In genomic region chr17:61321344-61321743, GRCh38 we compare ENCODE assay signal across 26 cellular contexts.
A peak's percentile ranks its signal among the peaks of the same experiment; 100 is the strongest.
DNase-seq lines count a peak whose midpoint lies in the region; ATAC-seq, FAIRE-seq and TF ChIP-seq lines count a peak whose summit lies in the region.
"Had no signal": no experiment of that assay in that cellular context is flagged by ENCODE, and none has a peak within 500 bp of the region (broad histone marks: within the 10 kb centered on the region; RNA-seq: fewer than 3 reads in every experiment).

No MANE protein-coding gene starts in this region.

- TF ChIP-seq EP300 in K562 (IDR thresholded peaks at IDR 0.05; ENCODE audit: low read length) = no peak

- no peak for TF ChIP-seq RAD21 in IMR-90 (IDR thresholded peaks at IDR 0.05; ENCODE audit: low read length)
- no peak for TF ChIP-seq RAD21 in K562 (CRISPR knock-in tag; conservative IDR thresholded peaks at IDR 0.05 in 1 of 2, IDR thresholded peaks at IDR 0.05 in 1 of 2)

- H3K9me1 ChIP-seq in IMR-90 (ENCODE audit: insufficient read depth, low read length) (peaks cover 19% of the 10 kb centered on the region), K562 (ENCODE audit: control insufficient read depth, insufficient read depth, low read length) (no peaks in the 10 kb centered on the region)

- no peak overlapping the region for H3K56ac ChIP-seq in IMR-90 (ENCODE audit: extremely low read depth, insufficient read depth, low read length)

- TF ChIP-seq CTCF in IMR-90 (conservative IDR thresholded peaks at IDR 0.05; ENCODE audit: low read depth, low read length) = no peak
- no peak for TF ChIP-seq CTCF in K562 (IDR thresholded peaks at IDR 0.05 in 2 of 3, conservative IDR thresholded peaks at IDR 0.05 in 1 of 3; ENCODE audit: insufficient read depth in 2 of 3, low read depth in 1 of 3, low read length in 3 of 3)
- TF ChIP-seq CTCF in nephron (IDR thresholded peaks at IDR 0.05; ENCODE audit: unreplicated experiment in 3 of 3) = no peak
- no peak for TF ChIP-seq CTCF in OCI-LY7 (conservative IDR thresholded peaks at IDR 0.05; ENCODE audit: low read length)

- peak overlapping the region; percentile 79 for H2AK5ac ChIP-seq in IMR-90 (ENCODE audit: low read depth, low read length)

- FAIRE-seq in K562 (lab: Jason Lieb, UNC) = no peak
- FAIRE-seq: A204.1, GM18507 had no signal

- no peaks in the 10 kb centered on the region for H3K9me3 Mint-ChIP-seq in nephron
- H3K9me3 Mint-ChIP-seq: CD4-positive, alpha-beta memory T cell had no signal

- H3K4me1 Mint-ChIP-seq in nephron = peaks cover 79% of the 10 kb centered on the region
- H3K4me1 Mint-ChIP-seq: CD4-positive, alpha-beta memory T cell had no signal

- H4K8ac ChIP-seq in IMR-90 (ENCODE audit: low read depth in 2 of 2, low read length in 2 of 2) = no peak overlapping the region

- H2BK5ac ChIP-seq in IMR-90 (ENCODE audit: low read depth, low read length, poor library complexity, severe bottlenecking) = no peak overlapping the region

- no peak overlapping the region for H3K9ac ChIP-seq in IMR-90 (ENCODE audit: low read depth, low read length)
- H3K9ac ChIP-seq in K562 (ENCODE audit: insufficient read depth in 1 of 2, low read depth in 2 of 2, low read length in 2 of 2) = no peak overlapping the region
- H3K9ac ChIP-seq: BLaER1 treated with 17β-estradiol and CSF1 and Interleukin-3, amounts not matched to agents 10 nM and 100 nM had no signal

- H2BK15ac ChIP-seq in IMR-90 (ENCODE audit: low read depth, low read length) = peak overlapping the region; percentile 2; the same call in 2 of the 3 replicates

- DNase-seq in COLO829 (ENCODE audit: low spot score) (peak; percentile 73), IMR-90 (no peak), K562 (ENCODE audit: extremely low read depth in 1 of 4, low spot score in 3 of 4) (no peak), OCI-LY7 (ENCODE audit: low spot score) (no peak), NCI-H1694 (lab: John Stamatoyannopoulos, UW) (no peak), NCI-H1436 treated with DMSO at 0.1 percent for 48 hours (lab: John Stamatoyannopoulos, UW) (no peak)
- DNase-seq: CD4-positive, alpha-beta memory T cell; DMS 273 treated with DMSO at 0.1 percent for 48 hours; DND-41; GOT3; Karpas-422; NCI-H1092; NCI-H1417 treated with DMSO at 0.1 percent for 48 hours; NCI-H187 treated with DMSO at 0.1 percent for 48 hours; NCI-H2171 treated with DMSO at 0.1 percent for 48 hours; NCI-H524 treated with DMSO at 0.1 percent for 48 hours; NCI-H82; NK-92 treated with Interleukin-12 subunit alpha and Interleukin-12 subunit beta, amount 100 ng/mL, for 24 hours; SHP77 treated with DMSO at 0.1 percent for 48 hours had no signal

- no peak overlapping the region for H3K4ac ChIP-seq in IMR-90 (ENCODE audit: low read depth, low read length)

- intact Hi-C loops in IMR-90 (cut with micrococcal nuclease) = no loop called here
- intact Hi-C loops in K562 (cut with micrococcal nuclease) = no loop called here
- intact Hi-C loops in OCI-LY7 (cut with micrococcal nuclease; ENCODE audit: unreplicated experiment) = no loop called here

- no peaks in the 10 kb centered on the region for H3K36me3 Mint-ChIP-seq in nephron (ENCODE audit: low read depth)

- no peak overlapping the region for H4K5ac ChIP-seq in IMR-90 (ENCODE audit: low read depth, low read length)

- H3K14ac ChIP-seq in IMR-90 (replicated peaks; ENCODE audit: low read depth, low read length) = 0 out of 2 replicates have a peak overlapping the region, but pooled peaks have one; percentile 21

- H3K27me3 ChIP-seq in IMR-90 (ENCODE audit: control insufficient read depth, insufficient read depth, low read length) = no peaks in the 10 kb centered on the region
- H3K27me3 ChIP-seq in K562 (ENCODE audit: control insufficient read depth in 2 of 2, insufficient read depth in 2 of 2, low read length in 2 of 2) = peaks cover 20 to 34% of the 10 kb centered on the region in 2 experiments; a peak in 3 of 5 replicates
- H3K27me3 ChIP-seq: BLaER1 treated with 17β-estradiol and CSF1 and Interleukin-3, amounts not matched to agents 10 nM and 100 nM had no signal

- no peak overlapping the region for H2BK20ac ChIP-seq in IMR-90 (ENCODE audit: low read depth, low read length)

- H3K4me3 Mint-ChIP-seq in nephron = no peak overlapping the region
- H3K4me3 Mint-ChIP-seq: CD4-positive, alpha-beta memory T cell had no signal

- peak overlapping the region; percentile 6 for H2BK120ac ChIP-seq in IMR-90 (ENCODE audit: low read depth, low read length)

- BruUV-seq in IMR-90 (replicated peaks; lab: Mats Ljungman, UMichigan) (no TSS peak), K562 (replicated peaks; lab: Mats Ljungman, UMichigan) (no TSS peak), OCI-LY7 (replicated peaks; lab: Mats Ljungman, UMichigan) (no TSS peak)

- H3K79me1 ChIP-seq in IMR-90 (ENCODE audit: low read depth in 1 of 2, low read length in 2 of 2) = peaks cover 0 to 9% of the 10 kb centered on the region in 2 experiments; a peak in 2 of 4 replicates

- H3K4me3 ChIP-seq in IMR-90 (ENCODE audit: insufficient read depth, low read depth, low read length) = no peak overlapping the region
- H3K4me3 ChIP-seq in K562 = no peak overlapping the region
- H3K4me3 ChIP-seq in OCI-LY7 (ENCODE audit: low read depth, low read length, poor library complexity, severe bottlenecking) = no peak overlapping the region
- H3K4me3 ChIP-seq: BLaER1 treated with 17β-estradiol and CSF1 and Interleukin-3, amounts not matched to agents 10 nM and 100 nM; HAP-1; SK-N-MC had no signal

- H3K36me3 ChIP-seq in IMR-90 (ENCODE audit: control insufficient read depth, insufficient read depth, low read length) (no peaks in the 10 kb centered on the region), K562 (ENCODE audit: control insufficient read depth, insufficient read depth, low read length) (no peaks in the 10 kb centered on the region), OCI-LY7 (ENCODE audit: insufficient read depth, low read length) (no peaks in the 10 kb centered on the region)
- H3K36me3 ChIP-seq: BLaER1 treated with 17β-estradiol and CSF1 and Interleukin-3, amounts not matched to agents 10 nM and 100 nM; HAP-1 had no signal

- H3K9me3 ChIP-seq in IMR-90 (ENCODE audit: control insufficient read depth, insufficient read depth, low read length) (no peaks in the 10 kb centered on the region), K562 (replicated peaks; ENCODE audit: control insufficient read depth, insufficient read depth, low read depth, low read length) (no peaks in the 10 kb centered on the region), OCI-LY7 (ENCODE audit: low read length) (no peaks in the 10 kb centered on the region)
- H3K9me3 ChIP-seq: BLaER1 treated with 17β-estradiol and CSF1 and Interleukin-3, amounts not matched to agents 10 nM and 100 nM; HAP-1 had no signal

- no peak for ATAC-seq in IMR-90 (ENCODE audit: low read depth)
- no peak for ATAC-seq in K562
- ATAC-seq: Panc1 had no signal

- dilution Hi-C loops in IMR-90 (cut with HindIII; ENCODE audit: low sequenced_read_pairs, unreplicated experiment) = no loop called here

- no peak overlapping the region for H3K27ac ChIP-seq in IMR-90 (ENCODE audit: insufficient read depth, low read length)
- no peak overlapping the region for H3K27ac ChIP-seq in K562 (ENCODE audit: extremely low read depth, low read depth, low read length)
- no peak overlapping the region for H3K27ac ChIP-seq in OCI-LY7 (ENCODE audit: low read depth, low read length, poor library complexity, severe bottlenecking)
- H3K27ac ChIP-seq: BLaER1 treated with 17β-estradiol and CSF1 and Interleukin-3, amounts not matched to agents 10 nM and 100 nM; SK-N-MC had no signal

- H2AK9ac ChIP-seq in IMR-90 (replicated peaks; ENCODE audit: low read depth, low read length, poor library complexity) = no peak overlapping the region

- no peaks in the 10 kb centered on the region for H3K79me2 ChIP-seq in K562 (ENCODE audit: control insufficient read depth, insufficient read depth, low read length)
- H3K79me2 ChIP-seq in OCI-LY7 (ENCODE audit: insufficient read depth, low read depth, low read length) = no peaks in the 10 kb centered on the region

- H3K4me2 ChIP-seq in IMR-90 (ENCODE audit: low read depth, low read length) (no peak overlapping the region), K562 (ENCODE audit: insufficient read depth, low read length) (no peak overlapping the region), OCI-LY7 (ENCODE audit: low read length) (no peak overlapping the region)
- H3K4me2 ChIP-seq: BLaER1 treated with 17β-estradiol and CSF1 and Interleukin-3, amounts not matched to agents 10 nM and 100 nM had no signal

- H3K23ac ChIP-seq in IMR-90 (ENCODE audit: low read depth, low read length) = no peak overlapping the region; the same call in 1 of the 2 replicates

- POLR2A ChIA-PET in IMR-90 (lab: Charles Lee; ENCODE audit: unreplicated experiment) (no interaction called here), K562 (lab: Yijun Ruan, JAX) (no interaction called here), OCI-LY7 (lab: Charles Lee) (interaction anchor here (1.1 kb wide), 1 partner anchor 22 kb away, joined by 3 read pairs; no protein-coding TSS in a partner anchor)

- H3K27ac Mint-ChIP-seq in nephron = peak overlapping the region; percentile 36 to 76 (median 47)
- H3K27ac Mint-ChIP-seq: CD4-positive, alpha-beta memory T cell had no signal

- H4K91ac ChIP-seq in IMR-90 (ENCODE audit: insufficient read depth, low read depth, low read length) = no peak overlapping the region

- WGBS in IMR-90 (ENCODE audit: extremely low coverage in 2 of 2, insufficient read length in 1 of 2), 2 experiments = 93% methylated on average over 3 of the region's 6 CpGs; no CpG with 5 or more reads in 1 of the 2 experiments
- WGBS in K562 (ENCODE audit: insufficient coverage, low coverage, missing lambda C conversion rate) = 0% methylated on average over 6 of the region's 6 CpGs

- TF ChIP-seq POLR2A in IMR-90 (IDR thresholded peaks at IDR 0.05; ENCODE audit: low read depth, low read length) (no peak), K562 (conservative IDR thresholded peaks at IDR 0.05) (no peak)

- in situ Hi-C loops in IMR-90 (cut with MboI; ENCODE audit: low sequenced_read_pairs) = no loop called here
- in situ Hi-C loops in K562 (cut with MboI) = no loop called here

- H2AFZ ChIP-seq in IMR-90 (replicated peaks; ENCODE audit: low read length, poor library complexity) = no peak overlapping the region
- no peak overlapping the region for H2AFZ ChIP-seq in K562 (ENCODE audit: low read depth, low read length)
- H2AFZ ChIP-seq in OCI-LY7 (ENCODE audit: low read length) = no peak overlapping the region

- H3K18ac ChIP-seq in IMR-90 (ENCODE audit: low read depth, low read length) = no peak overlapping the region

- no peaks in the 10 kb centered on the region for H4K20me1 ChIP-seq in IMR-90 (ENCODE audit: insufficient read depth, low read length)
- no peaks in the 10 kb centered on the region; the same call in 1 of the 2 replicates for H4K20me1 ChIP-seq in K562 (replicated peaks; ENCODE audit: control insufficient read depth, insufficient read depth, low read length)
- H4K20me1 ChIP-seq in OCI-LY7 (ENCODE audit: insufficient read depth, low read length) = no peaks in the 10 kb centered on the region
- H4K20me1 ChIP-seq: BLaER1 treated with 17β-estradiol and CSF1 and Interleukin-3, amounts not matched to agents 10 nM and 100 nM had no signal

- CTCF ChIA-PET in IMR-90 (lab: Yijun Ruan, JAX) (no interaction called here), K562 (lab: Yijun Ruan, JAX; ENCODE audit: low intra/inter-chr PET ratio) (no interaction called here), OCI-LY7 (lab: Charles Lee; ENCODE audit: unreplicated experiment) (no interaction called here)

- no peaks in the 10 kb centered on the region for H3K9me2 ChIP-seq in OCI-LY7 (ENCODE audit: insufficient read depth, low read length)

- peaks cover 3% of the 10 kb centered on the region for H3K27me3 Mint-ChIP-seq in nephron (ENCODE audit: low read depth)

- H3K4me1 ChIP-seq in IMR-90 (ENCODE audit: control insufficient read depth, insufficient read depth, low read length) = peaks cover 20% of the 10 kb centered on the region
- H3K4me1 ChIP-seq in K562 (replicated peaks in 1 of 2; ENCODE audit: control insufficient read depth in 2 of 2, insufficient read depth in 2 of 2, low read length in 2 of 2) = no peaks in the 10 kb centered on the region
- H3K4me1 ChIP-seq in OCI-LY7 (ENCODE audit: insufficient read depth, low read length, poor library complexity, severe bottlenecking) = no peaks in the 10 kb centered on the region
